ENCODE assay signal across 8 cellular contexts in the genomic region with DNA sequence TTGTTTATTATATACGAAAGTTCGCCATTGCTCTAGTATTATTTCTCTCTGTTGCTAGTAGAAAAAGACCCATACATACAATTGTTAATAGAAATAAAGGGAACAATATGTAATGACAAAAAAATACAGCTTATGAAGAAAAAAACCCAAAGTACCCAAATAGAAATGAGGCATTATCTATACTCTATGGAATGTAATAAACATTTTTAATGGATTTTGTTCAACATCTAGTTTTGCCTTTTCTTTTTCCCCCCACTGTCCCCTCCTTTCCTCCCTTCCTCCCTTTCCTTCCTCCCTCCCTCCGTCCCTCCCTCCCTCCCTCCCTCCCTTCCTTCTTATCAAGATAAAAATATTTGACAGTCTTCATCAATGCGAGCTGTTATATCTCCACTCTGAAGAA.
"Had no signal": no experiment of that assay in that cellular context is flagged by ENCODE, and none has a peak within 500 bp of the region (broad histone marks: within the 10 kb centered on the region; RNA-seq: fewer than 3 reads in every experiment).

No MANE protein-coding gene starts in this region.

- H3K4me3 ChIP-seq: GM12878 had no signal

- DNase-seq: GDM1, GF-D8 had no signal

- ATAC-seq: GM12878 had no signal

- FAIRE-seq: G401.6, GM12878, GM12891, GM12892, GM18507, GM19239 had no signal
